ENCODE assay signal across 25 cellular contexts in genomic region chr2:236866542-236867340, GRCh38.
DNase-seq lines count a peak whose midpoint lies in the region; ATAC-seq and TF ChIP-seq lines count a peak whose summit lies in the region.
"Had no signal": no experiment of that assay in that cellular context is flagged by ENCODE, and none has a peak within 500 bp of the region (broad histone marks: within the 10 kb centered on the region; RNA-seq: fewer than 3 reads in every experiment).

No MANE protein-coding gene starts in this region.

- DNase-seq in Ammon's horn (ENCODE audit: low spot score), result peak; percentile 38
- peak; percentile 71 to 77 for DNase-seq in NOMO-1 (lab: John Stamatoyannopoulos, UW; ENCODE audit: unreplicated experiment in 2 of 2)
- DNase-seq in Calu3, result no peak
- DNase-seq in aorta, result no peak
- no peak for DNase-seq in OCI-M2 (lab: John Stamatoyannopoulos, UW; ENCODE audit: unreplicated experiment)
- DNase-seq in activated T-helper 1 cell treated with anti-CD3 and anti-CD28 coated beads, Interleukin-12 subunit alpha, Interleukin-12 subunit beta, Interleukin-2, Interleukin-4 antibody, amounts not matched to agents 30 ng/mL and 10 ng/mL and 1 ng/mL, durations not matched to agents 14 hours and 24 hours and 36 hours (ENCODE audit: low spot score), result no peak
- DNase-seq: activated CD4-positive, alpha-beta T cell treated with anti-CD3 and anti-CD28 coated beads, Interleukin-2, amount 50 U/mL, for 4 hours; activated T-cell treated with anti-CD3 and anti-CD28 coated beads, Interleukin-2, amount 50 U/mL, for 1 hour; C1 segment of cervical spinal cord; DMS 273 treated with DMSO at 0.1 percent for 48 hours; effector memory CD8-positive, alpha-beta T cell; MG63; NCI-H2029; NCI-H446 treated with DMSO at 0.1 percent for 48 hours; ovary had no signal

- ATAC-seq in aorta (ENCODE audit: low FRiP score), result no peak
- ATAC-seq: A549; effector memory CD8-positive, alpha-beta T cell; HepG2; Right ventricle myocardium inferior had no signal

- intact Hi-C loops in dendritic cell treated with granulocyte-macrophage colony-stimulating factor and Interleukin-4, amounts not matched to agents 40 ng/mL and 50 ng/mL, for 4 days (cut with micrococcal nuclease), result no loop called here
- intact Hi-C loops in Calu3 (cut with micrococcal nuclease; ENCODE audit: unreplicated experiment), result no loop called here
- intact Hi-C loops in aorta (cut with DNase I), result no loop called here
- intact Hi-C loops in activated T-helper 1 cell treated with anti-CD3 and anti-CD28 coated beads, Interleukin-12 subunit alpha, Interleukin-12 subunit beta, Interleukin-2, Interleukin-4 antibody, amounts not matched to agents 30 ng/mL and 10 ng/mL and 1 ng/mL, durations not matched to agents 14 hours and 24 hours and 36 hours (cut with micrococcal nuclease), result no loop called here

- WGBS in aorta, 2 donors, result 91% methylated on average over 10 of the region's 10 CpGs

- H3K9me3 ChIP-seq in neutrophil (no peaks in the 10 kb centered on the region), aorta (ENCODE audit: control insufficient read depth, low read length) (no peaks in the 10 kb centered on the region)
- H3K9me3 ChIP-seq: A549, right lobe of liver had no signal

- BruUV-seq in Calu3 (replicated peaks; lab: Mats Ljungman, UMichigan), result no TSS peak

- H3K27me3 Mint-ChIP-seq in dendritic cell treated with granulocyte-macrophage colony-stimulating factor and Interleukin-4, amounts not matched to agents 40 ng/mL and 50 ng/mL, for 4 days, result peaks cover 9% of the 10 kb centered on the region
- no peaks in the 10 kb centered on the region for H3K27me3 Mint-ChIP-seq in Calu3 (ENCODE audit: unreplicated experiment)
- peaks cover 4% of the 10 kb centered on the region for H3K27me3 Mint-ChIP-seq in activated T-helper 1 cell treated with anti-CD3 and anti-CD28 coated beads, Interleukin-12 subunit alpha, Interleukin-12 subunit beta, Interleukin-2, Interleukin-4 antibody, amounts not matched to agents 30 ng/mL and 10 ng/mL and 1 ng/mL, durations not matched to agents 14 hours and 24 hours and 36 hours (ENCODE audit: insufficient read depth)
- H3K27me3 Mint-ChIP-seq: activated naive CD4-positive, alpha-beta T cell treated with anti-CD3 and anti-CD28 coated beads, Interleukin-2, amount 50 U/mL, for 24 hours; stimulated activated naive CD8-positive, alpha-beta T cell treated with anti-CD3 and anti-CD28 coated beads, Interleukin-15, Interleukin-2, amounts not matched to agents 100 ng/mL and 50 ng/mL, for 24 hours had no signal

- H3K27ac Mint-ChIP-seq in dendritic cell treated with granulocyte-macrophage colony-stimulating factor and Interleukin-4, amounts not matched to agents 40 ng/mL and 50 ng/mL, for 4 days, result peak overlapping the region; percentile 73
- no peak overlapping the region for H3K27ac Mint-ChIP-seq in Calu3 (ENCODE audit: unreplicated experiment)
- no peak overlapping the region for H3K27ac Mint-ChIP-seq in activated T-helper 1 cell treated with anti-CD3 and anti-CD28 coated beads, Interleukin-12 subunit alpha, Interleukin-12 subunit beta, Interleukin-2, Interleukin-4 antibody, amounts not matched to agents 30 ng/mL and 10 ng/mL and 1 ng/mL, durations not matched to agents 14 hours and 24 hours and 36 hours
- H3K27ac Mint-ChIP-seq: activated naive CD4-positive, alpha-beta T cell treated with anti-CD3 and anti-CD28 coated beads, Interleukin-2, amount 50 U/mL, for 24 hours; effector memory CD8-positive, alpha-beta T cell; stimulated activated naive CD8-positive, alpha-beta T cell treated with anti-CD3 and anti-CD28 coated beads, Interleukin-15, Interleukin-2, amounts not matched to agents 100 ng/mL and 50 ng/mL, for 24 hours; T-helper 1 cell treated with Interleukin-12 subunit alpha and Interleukin-12 subunit beta and Interleukin-4 antibody, amounts not matched to agents 30 μg/mL and 1 μg/mL, for 36 hours had no signal

- no peak overlapping the region for H3K4me3 Mint-ChIP-seq in dendritic cell treated with granulocyte-macrophage colony-stimulating factor and Interleukin-4, amounts not matched to agents 40 ng/mL and 50 ng/mL, for 4 days
- H3K4me3 Mint-ChIP-seq in Calu3 (ENCODE audit: low read depth, unreplicated experiment), result no peak overlapping the region
- no peak overlapping the region for H3K4me3 Mint-ChIP-seq in activated T-helper 1 cell treated with anti-CD3 and anti-CD28 coated beads, Interleukin-12 subunit alpha, Interleukin-12 subunit beta, Interleukin-2, Interleukin-4 antibody, amounts not matched to agents 30 ng/mL and 10 ng/mL and 1 ng/mL, durations not matched to agents 14 hours and 24 hours and 36 hours
- H3K4me3 Mint-ChIP-seq: activated naive CD4-positive, alpha-beta T cell treated with anti-CD3 and anti-CD28 coated beads, Interleukin-2, amount 50 U/mL, for 24 hours; effector memory CD8-positive, alpha-beta T cell; stimulated activated naive CD8-positive, alpha-beta T cell treated with anti-CD3 and anti-CD28 coated beads, Interleukin-15, Interleukin-2, amounts not matched to agents 100 ng/mL and 50 ng/mL, for 24 hours; T-helper 1 cell treated with Interleukin-12 subunit alpha and Interleukin-12 subunit beta and Interleukin-4 antibody, amounts not matched to agents 30 μg/mL and 1 μg/mL, for 36 hours had no signal

- H3K9me3 Mint-ChIP-seq in dendritic cell treated with granulocyte-macrophage colony-stimulating factor and Interleukin-4, amounts not matched to agents 40 ng/mL and 50 ng/mL, for 4 days, result peaks cover 31% of the 10 kb centered on the region
- H3K9me3 Mint-ChIP-seq in Calu3 (ENCODE audit: low read depth, unreplicated experiment), result peaks cover 13% of the 10 kb centered on the region
- H3K9me3 Mint-ChIP-seq in activated T-helper 1 cell treated with anti-CD3 and anti-CD28 coated beads, Interleukin-12 subunit alpha, Interleukin-12 subunit beta, Interleukin-2, Interleukin-4 antibody, amounts not matched to agents 30 ng/mL and 10 ng/mL and 1 ng/mL, durations not matched to agents 14 hours and 24 hours and 36 hours, result no peaks in the 10 kb centered on the region
- H3K9me3 Mint-ChIP-seq: activated naive CD4-positive, alpha-beta T cell treated with anti-CD3 and anti-CD28 coated beads, Interleukin-2, amount 50 U/mL, for 24 hours; effector memory CD8-positive, alpha-beta T cell had no signal

- H3K36me3 Mint-ChIP-seq in dendritic cell treated with granulocyte-macrophage colony-stimulating factor and Interleukin-4, amounts not matched to agents 40 ng/mL and 50 ng/mL, for 4 days (ENCODE audit: low read depth), result peaks cover 25% of the 10 kb centered on the region
- H3K36me3 Mint-ChIP-seq in Calu3 (ENCODE audit: insufficient read depth, unreplicated experiment), result no peaks in the 10 kb centered on the region
- H3K36me3 Mint-ChIP-seq in activated T-helper 1 cell treated with anti-CD3 and anti-CD28 coated beads, Interleukin-12 subunit alpha, Interleukin-12 subunit beta, Interleukin-2, Interleukin-4 antibody, amounts not matched to agents 30 ng/mL and 10 ng/mL and 1 ng/mL, durations not matched to agents 14 hours and 24 hours and 36 hours (ENCODE audit: low read depth), result no peaks in the 10 kb centered on the region
- H3K36me3 Mint-ChIP-seq: activated naive CD4-positive, alpha-beta T cell treated with anti-CD3 and anti-CD28 coated beads, Interleukin-2, amount 50 U/mL, for 24 hours had no signal

- H3K27me3 ChIP-seq in neutrophil (no peaks in the 10 kb centered on the region), aorta (ENCODE audit: control insufficient read depth in 1 of 2, insufficient read depth in 2 of 2, low read length in 1 of 2) (no peaks in the 10 kb centered on the region)
- H3K27me3 ChIP-seq: MG63, ovary, right lobe of liver had no signal

- H3K4me1 ChIP-seq in neutrophil (ENCODE audit: control insufficient read depth in 1 of 2, insufficient read depth in 1 of 2, low read depth in 1 of 2, low read length in 1 of 2) (peaks cover 54 to 65% of the 10 kb centered on the region in 2 experiments), aorta (ENCODE audit: control insufficient read depth in 1 of 2, insufficient read depth in 2 of 2, low read length in 2 of 2) (no peaks in the 10 kb centered on the region)
- H3K4me1 ChIP-seq: right lobe of liver had no signal

- peaks cover 43% of the 10 kb centered on the region for H3K4me1 Mint-ChIP-seq in dendritic cell treated with granulocyte-macrophage colony-stimulating factor and Interleukin-4, amounts not matched to agents 40 ng/mL and 50 ng/mL, for 4 days (ENCODE audit: low read depth)
- peaks cover 9% of the 10 kb centered on the region for H3K4me1 Mint-ChIP-seq in Calu3 (ENCODE audit: low read depth, unreplicated experiment)
- peaks cover 4% of the 10 kb centered on the region for H3K4me1 Mint-ChIP-seq in activated T-helper 1 cell treated with anti-CD3 and anti-CD28 coated beads, Interleukin-12 subunit alpha, Interleukin-12 subunit beta, Interleukin-2, Interleukin-4 antibody, amounts not matched to agents 30 ng/mL and 10 ng/mL and 1 ng/mL, durations not matched to agents 14 hours and 24 hours and 36 hours (ENCODE audit: low read depth)

- CTCF ChIA-PET in Calu3 (lab: Charles Lee), result no interaction called here

- peak overlapping the region in 1 of 2 experiments; percentile 9 for H3K4me3 ChIP-seq in neutrophil (ENCODE audit: low read depth in 1 of 2, low read length in 1 of 2)
- no peak overlapping the region for H3K4me3 ChIP-seq in aorta (ENCODE audit: low read length in 2 of 2)
- H3K4me3 ChIP-seq: A549, MG63, ovary, right lobe of liver had no signal

- no peak for TF ChIP-seq CTCF in neutrophil (IDR thresholded peaks at IDR 0.05)
- no peak for TF ChIP-seq CTCF in Calu3 (IDR thresholded peaks at IDR 0.05; ENCODE audit: unreplicated experiment)

- H3K27ac ChIP-seq in neutrophil, result peak overlapping the region; percentile 64
- H3K27ac ChIP-seq in aorta (ENCODE audit: low read depth in 1 of 2, low read length in 2 of 2), result no peak overlapping the region
- H3K27ac ChIP-seq: A549, ovary, right lobe of liver, VCaP had no signal

- H3K36me3 ChIP-seq in neutrophil (no peaks in the 10 kb centered on the region), aorta (ENCODE audit: control insufficient read depth in 1 of 2, insufficient read depth in 2 of 2, low read length in 1 of 2) (no peaks in the 10 kb centered on the region)
- H3K36me3 ChIP-seq: MG63, ovary, right lobe of liver had no signal

Comparison
In these comparisons a context has a peak if more than half of its experiments do, and no peak if none do; other contexts are left out.
1. DNase-seq: peak in Ammon's horn (single experiment) and NOMO-1 (2 of 2); none in Calu3 (single experiment), aorta (0 of 2), OCI-M2 (single experiment) and activated T-helper 1 cell treated with anti-CD3 and anti-CD28 coated beads, Interleukin-12 subunit alpha, Interleukin-12 subunit beta, Interleukin-2, Interleukin-4 antibody, amounts not matched to agents 30 ng/mL and 10 ng/mL and 1 ng/mL, durations not matched to agents 14 hours and 24 hours and 36 hours (single experiment).